In the genomic region with DNA sequence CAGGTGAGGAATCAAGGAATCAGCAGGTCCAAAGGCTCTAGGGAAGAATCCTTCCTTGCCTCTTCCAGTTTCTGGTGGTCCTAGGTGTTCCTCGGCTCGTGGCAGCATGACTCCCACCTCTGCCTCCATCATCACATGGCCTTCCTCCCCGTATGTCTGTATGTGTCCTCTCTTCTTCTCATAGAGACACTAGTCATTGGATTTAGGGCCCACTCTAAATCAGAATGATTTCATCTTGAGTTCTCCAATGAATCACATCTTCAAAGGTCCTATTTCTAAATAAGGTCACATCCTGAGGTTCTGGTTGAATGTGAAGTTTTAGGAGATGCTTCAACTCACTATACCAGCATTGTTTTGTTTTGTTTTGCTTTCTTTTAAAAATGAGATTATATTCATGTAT, we compare ENCODE assay signal across 16 cellular contexts.
DNase-seq lines count a peak whose midpoint lies in the region; ATAC-seq and TF ChIP-seq lines count a peak whose summit lies in the region.
"Had no signal": no experiment of that assay in that cellular context is flagged by ENCODE, and none has a peak within 500 bp of the region (broad histone marks: within the 10 kb centered on the region; RNA-seq: fewer than 3 reads in every experiment).

No MANE protein-coding gene starts in this region.

- peak; percentile 37 for DNase-seq in stimulated activated CD4-positive, alpha-beta T cell treated with anti-CD3 and anti-CD28 coated beads, Interleukin-1b, Interleukin-23, amount 100 ng/mL, for 48 hours
- no peak for DNase-seq in stimulated activated CD4-positive, alpha-beta T cell treated with anti-CD3 and anti-CD28 coated beads, Interleukin-15, amount 100 ng/mL, for 24 hours
- DNase-seq in stimulated activated naive CD8-positive, alpha-beta T cell treated with anti-CD3 and anti-CD28 coated beads, Interleukin-15, amount 100 ng/mL, for 72 hours, result no peak
- no peak for DNase-seq in NCI-H69 (lab: John Stamatoyannopoulos, UW)
- DNase-seq: dermis blood vessel endothelial cell, kidney glomerular epithelial cell, NCI-H1417 treated with DMSO at 0.1 percent for 48 hours, NCI-H2171, NCI-H748 treated with DMSO at 0.1 percent for 48 hours, psoas muscle had no signal

- no peaks in the 10 kb centered on the region for H3F3A ChIP-seq in Loucy (ENCODE audit: low read depth)

- peaks cover 30% of the 10 kb centered on the region for H3K27me3 ChIP-seq in Loucy (ENCODE audit: insufficient read depth, low read length, poor library complexity, severe bottlenecking)

- no peak overlapping the region for H3K4me3 ChIP-seq in Loucy (ENCODE audit: low read length, poor library complexity, severe bottlenecking)
- H3K4me3 ChIP-seq: psoas muscle, SK-N-MC had no signal

- no peaks in the 10 kb centered on the region for H3K36me3 ChIP-seq in Loucy (ENCODE audit: insufficient read depth, low read length)

- no peaks in the 10 kb centered on the region for H3K9me3 ChIP-seq in Loucy (ENCODE audit: insufficient read depth, low read depth, low read length)
- H3K9me3 ChIP-seq: psoas muscle had no signal

- H3K4me2 ChIP-seq in Loucy (ENCODE audit: low read depth, low read length, poor library complexity, severe bottlenecking), result peak overlapping the region; percentile 34

- peaks cover 83% of the 10 kb centered on the region for H3K4me1 Mint-ChIP-seq in activated naive CD8-positive, alpha-beta T cell (ENCODE audit: low read depth)
- H3K4me1 Mint-ChIP-seq in stimulated activated naive CD8-positive, alpha-beta T cell treated with anti-CD3 and anti-CD28 coated beads, Interleukin-15, amount 100 ng/mL, for 72 hours, result peaks cover 99% of the 10 kb centered on the region

- TF ChIP-seq CTCF in Loucy (conservative IDR thresholded peaks at IDR 0.05; ENCODE audit: low read length), result no peak

- peaks cover 21% of the 10 kb centered on the region for H3K4me1 ChIP-seq in Loucy (ENCODE audit: insufficient read depth, low read length, poor library complexity, severe bottlenecking)
- H3K4me1 ChIP-seq: psoas muscle had no signal

- no peak overlapping the region for H3K9ac ChIP-seq in Loucy (ENCODE audit: low read depth, low read length, poor library complexity, severe bottlenecking)

- H2AFZ ChIP-seq in Loucy (ENCODE audit: low read length), result no peak overlapping the region

- H4K20me1 ChIP-seq in Loucy (ENCODE audit: insufficient read depth, low read length, poor library complexity, severe bottlenecking), result no peaks in the 10 kb centered on the region

- peak overlapping the region; percentile 83 for H3K27ac Mint-ChIP-seq in activated naive CD8-positive, alpha-beta T cell
- H3K27ac Mint-ChIP-seq in stimulated activated naive CD8-positive, alpha-beta T cell treated with anti-CD3 and anti-CD28 coated beads, Interleukin-15, amount 100 ng/mL, for 72 hours, result peak overlapping the region; percentile 89 to 90

- H3K36me3 Mint-ChIP-seq in activated naive CD8-positive, alpha-beta T cell, result no peaks in the 10 kb centered on the region

- H3K79me2 ChIP-seq in Loucy (ENCODE audit: insufficient read depth, low read length), result no peaks in the 10 kb centered on the region

- peak; percentile 11 for ATAC-seq in stimulated activated naive CD8-positive, alpha-beta T cell treated with anti-CD3 and anti-CD28 coated beads, Interleukin-15, amount 100 ng/mL, for 72 hours
- ATAC-seq in GM21723 (IDR thresholded peaks at IDR 0.05; ENCODE audit: unreplicated experiment) (no peak), HG02588 (IDR thresholded peaks at IDR 0.05; ENCODE audit: unreplicated experiment) (no peak)
- ATAC-seq: Panc1, psoas muscle had no signal

- no peaks in the 10 kb centered on the region for H3K27me3 Mint-ChIP-seq in activated naive CD8-positive, alpha-beta T cell
- H3K27me3 Mint-ChIP-seq in stimulated activated naive CD8-positive, alpha-beta T cell treated with anti-CD3 and anti-CD28 coated beads, Interleukin-15, amount 100 ng/mL, for 72 hours, result no peaks in the 10 kb centered on the region

- no peaks in the 10 kb centered on the region for H3K9me3 Mint-ChIP-seq in activated naive CD8-positive, alpha-beta T cell (ENCODE audit: low read depth)
- H3K9me3 Mint-ChIP-seq in stimulated activated naive CD8-positive, alpha-beta T cell treated with anti-CD3 and anti-CD28 coated beads, Interleukin-15, amount 100 ng/mL, for 72 hours, result no peaks in the 10 kb centered on the region

- peak overlapping the region; percentile 74 for H3K4me3 Mint-ChIP-seq in activated naive CD8-positive, alpha-beta T cell
- H3K4me3 Mint-ChIP-seq in stimulated activated naive CD8-positive, alpha-beta T cell treated with anti-CD3 and anti-CD28 coated beads, Interleukin-15, amount 100 ng/mL, for 72 hours, result peak overlapping the region; percentile 72

- no peaks in the 10 kb centered on the region for H3K9me2 ChIP-seq in Loucy (replicated peaks; ENCODE audit: low read depth, low read length)
